ENCODE assay signal across 20 cellular contexts in genomic region chr5:61402970-61403369, GRCh38.
DNase-seq lines count a peak whose midpoint lies in the region; ATAC-seq, FAIRE-seq and TF ChIP-seq lines count a peak whose summit lies in the region.
"Had no signal": no experiment of that assay in that cellular context is flagged by ENCODE, and none has a peak within 500 bp of the region (broad histone marks: within the 10 kb centered on the region; RNA-seq: fewer than 3 reads in every experiment).

No MANE protein-coding gene starts in this region.

- no peak overlapping the region for H3K27ac Mint-ChIP-seq in neural progenitor cell
- H3K27ac Mint-ChIP-seq in MCF 10A (ENCODE audit: low read depth, unreplicated experiment) = no peak overlapping the region
- H3K27ac Mint-ChIP-seq in Calu3 (ENCODE audit: unreplicated experiment) = no peak overlapping the region

- FAIRE-seq in endothelial cell of umbilical vein (lab: Jason Lieb, UNC) = no peak

- POLR2A ChIA-PET in HEK293 (lab: Yijun Ruan, JAX) = interaction anchor here (0.7 kb wide), 1 partner anchor 47 kb away, joined by 4 read pairs; no protein-coding TSS in a partner anchor
- POLR2A ChIA-PET in endothelial cell of umbilical vein (lab: Charles Lee) = no interaction called here
- POLR2A ChIA-PET in MCF 10A (lab: Yijun Ruan, JAX) = no interaction called here

- H3K9me3 Mint-ChIP-seq in neural progenitor cell (peaks cover 9% of the 10 kb centered on the region), MCF 10A (ENCODE audit: unreplicated experiment) (no peaks in the 10 kb centered on the region), Calu3 (ENCODE audit: low read depth, unreplicated experiment) (peaks cover 2% of the 10 kb centered on the region)

- no peaks in the 10 kb centered on the region for H3K27me3 ChIP-seq in BLaER1 treated with 17β-estradiol and CSF1 and Interleukin-3, amounts not matched to agents 10 nM and 100 nM
- no peaks in the 10 kb centered on the region for H3K27me3 ChIP-seq in endothelial cell of umbilical vein (ENCODE audit: control insufficient read depth in 2 of 2, insufficient read depth in 2 of 2, low read length in 2 of 2)
- H3K27me3 ChIP-seq in neural progenitor cell = no peaks in the 10 kb centered on the region

- no peaks in the 10 kb centered on the region for H3K27me3 Mint-ChIP-seq in neural progenitor cell (ENCODE audit: insufficient read depth, low read depth)
- H3K27me3 Mint-ChIP-seq in MCF 10A (ENCODE audit: insufficient read depth, unreplicated experiment) = no peaks in the 10 kb centered on the region
- no peaks in the 10 kb centered on the region for H3K27me3 Mint-ChIP-seq in Calu3 (ENCODE audit: unreplicated experiment)

- peaks cover 17% of the 10 kb centered on the region for H3K36me3 Mint-ChIP-seq in neural progenitor cell
- H3K36me3 Mint-ChIP-seq in MCF 10A (ENCODE audit: insufficient read depth, unreplicated experiment) = peaks cover 5% of the 10 kb centered on the region
- peaks cover 3% of the 10 kb centered on the region for H3K36me3 Mint-ChIP-seq in Calu3 (ENCODE audit: insufficient read depth, unreplicated experiment)

- dilution Hi-C loops in endothelial cell of umbilical vein (cut with MboI; ENCODE audit: extremely low pct_ligation_motif_present, low sequenced_read_pairs) = no loop called here

- H3F3A ChIP-seq in neural progenitor cell (ENCODE audit: low read depth) = peaks cover 17% of the 10 kb centered on the region

- no peak for TF ChIP-seq CTCF in HEK293 (tag by site-specific recombination; IDR thresholded peaks at IDR 0.05)
- no peak for TF ChIP-seq CTCF in endothelial cell of umbilical vein (IDR thresholded peaks at IDR 0.05; ENCODE audit: extremely low read depth in 1 of 2, insufficient read depth in 1 of 2, low read depth in 1 of 2, low read length in 2 of 2)
- no peak for TF ChIP-seq CTCF in neural progenitor cell (IDR thresholded peaks at IDR 0.05)
- no peak for TF ChIP-seq CTCF in MCF 10A (IDR thresholded peaks at IDR 0.05; ENCODE audit: unreplicated experiment)
- TF ChIP-seq CTCF in Calu3 (IDR thresholded peaks at IDR 0.05; ENCODE audit: unreplicated experiment) = no peak

- no peak overlapping the region for H2AFZ ChIP-seq in endothelial cell of umbilical vein (ENCODE audit: low read depth, low read length)
- no peak overlapping the region for H2AFZ ChIP-seq in neural progenitor cell (replicated peaks)
- H2AFZ ChIP-seq: PC-9 had no signal

- no peak overlapping the region for H3K4me3 ChIP-seq in BLaER1 treated with 17β-estradiol and CSF1 and Interleukin-3, amounts not matched to agents 10 nM and 100 nM
- H3K4me3 ChIP-seq in HEK293 (ENCODE audit: low read depth, low read length) = no peak overlapping the region
- no peak overlapping the region for H3K4me3 ChIP-seq in endothelial cell of umbilical vein (replicated peaks in 1 of 3; ENCODE audit: insufficient read depth in 1 of 3, low read depth in 1 of 3, low read length in 3 of 3)
- H3K4me3 ChIP-seq in neural progenitor cell = no peak overlapping the region
- H3K4me3 ChIP-seq: PC-9 had no signal

- no peak for TF ChIP-seq POLR2A in endothelial cell of umbilical vein (IDR thresholded peaks at IDR 0.05; ENCODE audit: low read depth, low read length)

- H3K9ac ChIP-seq in BLaER1 treated with 17β-estradiol and CSF1 and Interleukin-3, amounts not matched to agents 10 nM and 100 nM = no peak overlapping the region
- H3K9ac ChIP-seq in endothelial cell of umbilical vein (replicated peaks; ENCODE audit: extremely low read depth, insufficient read depth, low read length) (peak overlapping the region; percentile 6), neural progenitor cell (no peak overlapping the region)

- H3K36me3 ChIP-seq in BLaER1 treated with 17β-estradiol and CSF1 and Interleukin-3, amounts not matched to agents 10 nM and 100 nM = peaks cover 0 to 11% (median 0%) of the 10 kb centered on the region in 11 experiments; a peak in 2 of 22 replicates
- H3K36me3 ChIP-seq in HEK293 (ENCODE audit: control insufficient read depth in 2 of 2, insufficient read depth in 1 of 2, low read length in 2 of 2) (no peaks in the 10 kb centered on the region), endothelial cell of umbilical vein (ENCODE audit: control insufficient read depth in 2 of 2, extremely low read depth in 1 of 2, insufficient read depth in 2 of 2, low read length in 2 of 2) (no peaks in the 10 kb centered on the region), neural progenitor cell (no peaks in the 10 kb centered on the region)

- peak overlapping the region in 1 of 11 experiments; percentile 15; a peak in 2 of 22 replicates for H3K27ac ChIP-seq in BLaER1 treated with 17β-estradiol and CSF1 and Interleukin-3, amounts not matched to agents 10 nM and 100 nM
- no peak overlapping the region for H3K27ac ChIP-seq in HEK293 (ENCODE audit: extremely low read depth, low read depth, low read length)
- peak overlapping the region; percentile 12 for H3K27ac ChIP-seq in endothelial cell of umbilical vein (ENCODE audit: insufficient read depth, low read depth, low read length)
- H3K27ac ChIP-seq in neural progenitor cell = peak overlapping the region; percentile 74
- H3K27ac ChIP-seq: PC-9, RWPE1 had no signal

- H3K4me2 ChIP-seq in BLaER1 treated with 17β-estradiol and CSF1 and Interleukin-3, amounts not matched to agents 10 nM and 100 nM = peak overlapping the region in 9 of 11 experiments; percentile 1 to 81 (median 22); a peak in 13 of 22 replicates
- peak overlapping the region; percentile 84 for H3K4me2 ChIP-seq in endothelial cell of umbilical vein (ENCODE audit: insufficient read depth, low read length)
- H3K4me2 ChIP-seq in neural progenitor cell = peak overlapping the region; percentile 40
- H3K4me2 ChIP-seq: PC-9 had no signal

- BruUV-seq in endothelial cell of umbilical vein (replicated peaks; lab: Mats Ljungman, UMichigan) = no TSS peak
- BruUV-seq in MCF 10A (replicated peaks; lab: Mats Ljungman, UMichigan) = no TSS peak
- no TSS peak for BruUV-seq in Calu3 (replicated peaks; lab: Mats Ljungman, UMichigan)

- peaks cover 0 to 4% (median 0%) of the 10 kb centered on the region in 11 experiments; a peak in 5 of 22 replicates for H3K9me3 ChIP-seq in BLaER1 treated with 17β-estradiol and CSF1 and Interleukin-3, amounts not matched to agents 10 nM and 100 nM (replicated peaks in 1 of 11)
- no peaks in the 10 kb centered on the region for H3K9me3 ChIP-seq in HEK293 (ENCODE audit: control insufficient read depth, insufficient read depth, low read depth, low read length)
- H3K9me3 ChIP-seq in endothelial cell of umbilical vein (replicated peaks; ENCODE audit: control insufficient read depth, insufficient read depth, low read length) = no peaks in the 10 kb centered on the region
- H3K9me3 ChIP-seq in neural progenitor cell (ENCODE audit: low read depth) = no peaks in the 10 kb centered on the region

- H3K79me2 ChIP-seq in endothelial cell of umbilical vein (ENCODE audit: control insufficient read depth, insufficient read depth, low read length) (peaks cover 91% of the 10 kb centered on the region), neural progenitor cell (ENCODE audit: low read depth) (peaks cover 98% of the 10 kb centered on the region)

- peaks cover 12 to 89% (median 31%) of the 10 kb centered on the region in 10 experiments for H3K4me1 ChIP-seq in BLaER1 treated with 17β-estradiol and CSF1 and Interleukin-3, amounts not matched to agents 10 nM and 100 nM
- H3K4me1 ChIP-seq in HEK293 (ENCODE audit: control insufficient read depth, insufficient read depth, low read length) = peaks cover 32% of the 10 kb centered on the region
- peaks cover 28% of the 10 kb centered on the region for H3K4me1 ChIP-seq in endothelial cell of umbilical vein (ENCODE audit: control insufficient read depth, extremely low read depth, insufficient read depth, low read length)
- H3K4me1 ChIP-seq in neural progenitor cell = peaks cover 52% of the 10 kb centered on the region

- intact Hi-C loops in endothelial cell of umbilical vein (cut with micrococcal nuclease) (no loop called here), MCF 10A (cut with micrococcal nuclease) (no loop called here), Calu3 (cut with micrococcal nuclease; ENCODE audit: unreplicated experiment) (loop anchor here (5.0 to 10.0 kb wide), 2 partner anchors 146 to 348 kb away; no protein-coding TSS in a partner anchor)

- H3K4me3 Mint-ChIP-seq in neural progenitor cell (no peak overlapping the region), MCF 10A (ENCODE audit: unreplicated experiment) (no peak overlapping the region), Calu3 (ENCODE audit: low read depth, unreplicated experiment) (no peak overlapping the region)

- H3K4me1 Mint-ChIP-seq in neural progenitor cell = peaks cover 42% of the 10 kb centered on the region
- peaks cover 13% of the 10 kb centered on the region for H3K4me1 Mint-ChIP-seq in MCF 10A (ENCODE audit: insufficient read depth, unreplicated experiment)
- H3K4me1 Mint-ChIP-seq in Calu3 (ENCODE audit: low read depth, unreplicated experiment) = peaks cover 32% of the 10 kb centered on the region

- no peaks in the 10 kb centered on the region for H3K9me1 ChIP-seq in endothelial cell of umbilical vein (replicated peaks; ENCODE audit: control insufficient read depth, extremely low read depth, insufficient read depth, low read length)

- no peak for ATAC-seq in HG03196 (IDR thresholded peaks at IDR 0.05; ENCODE audit: unreplicated experiment)
- ATAC-seq: HCT116 had no signal

- CTCF ChIA-PET in HEK293 (lab: Yijun Ruan, JAX) = no interaction called here
- CTCF ChIA-PET in endothelial cell of umbilical vein (lab: Charles Lee) = no interaction called here
- CTCF ChIA-PET in MCF 10A (lab: Yijun Ruan, JAX) = interaction anchor here (0.6 to 2.2 kb wide), 5 partner anchors 15 to 347 kb away, joined by 3 to 7 read pairs (median 4); no protein-coding TSS in a partner anchor
- CTCF ChIA-PET in Calu3 (lab: Charles Lee) = interaction anchor here (0.5 kb wide), 1 partner anchor 491 kb away, joined by 3 read pairs; no protein-coding TSS in a partner anchor

- DNase-seq in endothelial cell of umbilical vein (ENCODE audit: low read depth, low spot score) = no peak
- no peak for DNase-seq in neural progenitor cell (ENCODE audit: low spot score)
- DNase-seq in MCF 10A (ENCODE audit: unreplicated experiment) = no peak
- DNase-seq in Calu3 = no peak
- DNase-seq: AML-193, DMS 273 treated with DMSO at 0.1 percent for 48 hours, DND-41, IMR-90, NCI-H1048, NCI-H1436, NCI-H1930, NCI-H226, NCI-H524 treated with DMSO at 0.1 percent for 48 hours, PC-9, SIG-M5 had no signal

- H4K20me1 ChIP-seq in BLaER1 treated with 17β-estradiol and CSF1 and Interleukin-3, amounts not matched to agents 10 nM and 100 nM = peaks cover 35 to 100% (median 73%) of the 10 kb centered on the region in 11 experiments; a peak in 19 of 22 replicates
- peaks cover 9% of the 10 kb centered on the region for H4K20me1 ChIP-seq in endothelial cell of umbilical vein (replicated peaks; ENCODE audit: control insufficient read depth, extremely low read depth, insufficient read depth, low read length)
- H4K20me1 ChIP-seq in neural progenitor cell (ENCODE audit: low read depth) = peaks cover 85% of the 10 kb centered on the region

TF ChIP-seq in HEK293, 187 proteins besides CTCF, POLR2A, EP300 and RAD21 (continues in another document):
- no peak for TF ChIP-seq ZNF214 (tag by site-specific recombination; IDR thresholded peaks at IDR 0.05; ENCODE audit: borderline replicate concordance)

TF ChIP-seq in endothelial cell of umbilical vein, 7 proteins besides CTCF, POLR2A, EP300 and RAD21 (continues in another document):
- no peak for TF ChIP-seq GATA2 (IDR thresholded peaks at IDR 0.05; ENCODE audit: insufficient read depth, insufficient read length, low read depth, low read length)

Comparison
In these comparisons a context has a peak if more than half of its experiments do, and no peak if none do; other contexts are left out.
1. H3K4me2 ChIP-seq: peak in every context shown above with its lines; median percentile 84 in endothelial cell of umbilical vein; 40 in neural progenitor cell; 22 in BLaER1 treated with 17β-estradiol and CSF1 and Interleukin-3, amounts not matched to agents 10 nM and 100 nM.
2. CTCF ChIA-PET loops: an anchor here in MCF 10A (0.6 to 2.2 kb wide) and Calu3 (0.5 kb wide); none called in HEK293 and endothelial cell of umbilical vein.